Comparison of ENCODE assay signal across 6 cellular contexts in the genomic region with DNA sequence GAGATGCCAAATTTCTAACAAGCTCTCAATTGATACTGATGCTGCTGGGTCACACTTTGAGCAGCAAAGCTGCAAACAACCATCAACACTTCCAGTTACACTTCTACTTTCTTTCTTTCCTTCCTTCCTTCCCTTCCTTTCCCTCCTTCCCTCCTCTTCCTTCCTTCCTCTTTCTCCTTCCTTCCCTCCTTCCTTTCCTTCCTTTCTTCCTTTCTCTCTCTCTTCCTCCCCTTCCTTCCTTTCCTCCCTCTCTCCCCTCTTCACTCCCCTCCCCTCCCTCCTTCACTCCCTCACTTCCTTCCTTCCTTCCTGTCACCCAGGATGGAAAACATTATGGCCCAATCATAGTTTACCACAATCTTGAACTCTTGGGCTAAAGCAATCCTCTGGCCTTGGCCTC.
"Had no signal": no experiment of that assay in that cellular context is flagged by ENCODE, and none has a peak within 500 bp of the region (broad histone marks: within the 10 kb centered on the region; RNA-seq: fewer than 3 reads in every experiment).

No MANE protein-coding gene starts in this region.

- H3K4me2 ChIP-seq: KMS-11 had no signal

- DNase-seq: IMR-90, KBM-7, KG1 had no signal

- FAIRE-seq: HTR-8/SVneo had no signal

- H3K9ac ChIP-seq: KMS-11 had no signal

- H3K27ac ChIP-seq: HL-60, KMS-11 had no signal
